Comparison of ENCODE assay signal across 1 cellular context in genomic region chr6:108562503-108562993, GRCh38.
TF ChIP-seq lines count a peak whose summit lies in the region.

No MANE protein-coding gene starts in this region.

TF ChIP-seq in K562, 482 proteins besides CTCF, POLR2A, EP300 and RAD21 (continued from another document):
- TF ChIP-seq KDM1A (IDR thresholded peaks at IDR 0.05) (peak; percentile 85 to 89), HDAC1 (IDR thresholded peaks at IDR 0.05) (peak in 1 of 2 experiments; percentile 55; a peak in 1 of 4 replicates), TBL1XR1 (IDR thresholded peaks at IDR 0.05; ENCODE audit: low read length in 2 of 2) (peak in 1 of 2 experiments; percentile 50; a peak in 3 of 4 replicates), CXXC5 (CRISPR knock-in tag; IDR thresholded peaks at IDR 0.05) (peak; percentile 79), ATF4 (CRISPR knock-in tag; IDR thresholded peaks at IDR 0.05) (peak; percentile 70; the same call in 1 of the 2 replicates), ZBTB12 (CRISPR knock-in tag; IDR thresholded peaks at IDR 0.05) (no peak), BCOR (IDR thresholded peaks at IDR 0.05) (peak; percentile 77; the same call in 1 of the 2 replicates), SIN3A (IDR thresholded peaks at IDR 0.05; ENCODE audit: borderline replicate concordance in 2 of 2, control insufficient read depth in 1 of 2, low read depth in 2 of 2, low read length in 2 of 2) (no peak), EGR1 (conservative IDR thresholded peaks at IDR 0.05) (0 out of 2 replicates have a peak, but pooled peaks have one; percentile 7)
- TF ChIP-seq, protein P1, sequence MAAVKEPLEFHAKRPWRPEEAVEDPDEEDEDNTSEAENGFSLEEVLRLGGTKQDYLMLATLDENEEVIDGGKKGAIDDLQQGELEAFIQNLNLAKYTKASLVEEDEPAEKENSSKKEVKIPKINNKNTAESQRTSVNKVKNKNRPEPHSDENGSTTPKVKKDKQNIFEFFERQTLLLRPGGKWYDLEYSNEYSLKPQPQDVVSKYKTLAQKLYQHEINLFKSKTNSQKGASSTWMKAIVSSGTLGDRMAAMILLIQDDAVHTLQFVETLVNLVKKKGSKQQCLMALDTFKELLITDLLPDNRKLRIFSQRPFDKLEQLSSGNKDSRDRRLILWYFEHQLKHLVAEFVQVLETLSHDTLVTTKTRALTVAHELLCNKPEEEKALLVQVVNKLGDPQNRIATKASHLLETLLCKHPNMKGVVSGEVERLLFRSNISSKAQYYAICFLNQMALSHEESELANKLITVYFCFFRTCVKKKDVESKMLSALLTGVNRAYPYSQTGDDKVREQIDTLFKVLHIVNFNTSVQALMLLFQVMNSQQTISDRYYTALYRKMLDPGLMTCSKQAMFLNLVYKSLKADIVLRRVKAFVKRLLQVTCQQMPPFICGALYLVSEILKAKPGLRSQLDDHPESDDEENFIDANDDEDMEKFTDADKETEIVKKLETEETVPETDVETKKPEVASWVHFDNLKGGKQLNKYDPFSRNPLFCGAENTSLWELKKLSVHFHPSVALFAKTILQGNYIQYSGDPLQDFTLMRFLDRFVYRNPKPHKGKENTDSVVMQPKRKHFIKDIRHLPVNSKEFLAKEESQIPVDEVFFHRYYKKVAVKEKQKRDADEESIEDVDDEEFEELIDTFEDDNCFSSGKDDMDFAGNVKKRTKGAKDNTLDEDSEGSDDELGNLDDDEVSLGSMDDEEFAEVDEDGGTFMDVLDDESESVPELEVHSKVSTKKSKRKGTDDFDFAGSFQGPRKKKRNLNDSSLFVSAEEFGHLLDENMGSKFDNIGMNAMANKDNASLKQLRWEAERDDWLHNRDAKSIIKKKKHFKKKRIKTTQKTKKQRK (IDR thresholded peaks at IDR 0.05; ENCODE audit: borderline replicate concordance, low read depth, low read length): no peak
- TF ChIP-seq, protein P2, sequence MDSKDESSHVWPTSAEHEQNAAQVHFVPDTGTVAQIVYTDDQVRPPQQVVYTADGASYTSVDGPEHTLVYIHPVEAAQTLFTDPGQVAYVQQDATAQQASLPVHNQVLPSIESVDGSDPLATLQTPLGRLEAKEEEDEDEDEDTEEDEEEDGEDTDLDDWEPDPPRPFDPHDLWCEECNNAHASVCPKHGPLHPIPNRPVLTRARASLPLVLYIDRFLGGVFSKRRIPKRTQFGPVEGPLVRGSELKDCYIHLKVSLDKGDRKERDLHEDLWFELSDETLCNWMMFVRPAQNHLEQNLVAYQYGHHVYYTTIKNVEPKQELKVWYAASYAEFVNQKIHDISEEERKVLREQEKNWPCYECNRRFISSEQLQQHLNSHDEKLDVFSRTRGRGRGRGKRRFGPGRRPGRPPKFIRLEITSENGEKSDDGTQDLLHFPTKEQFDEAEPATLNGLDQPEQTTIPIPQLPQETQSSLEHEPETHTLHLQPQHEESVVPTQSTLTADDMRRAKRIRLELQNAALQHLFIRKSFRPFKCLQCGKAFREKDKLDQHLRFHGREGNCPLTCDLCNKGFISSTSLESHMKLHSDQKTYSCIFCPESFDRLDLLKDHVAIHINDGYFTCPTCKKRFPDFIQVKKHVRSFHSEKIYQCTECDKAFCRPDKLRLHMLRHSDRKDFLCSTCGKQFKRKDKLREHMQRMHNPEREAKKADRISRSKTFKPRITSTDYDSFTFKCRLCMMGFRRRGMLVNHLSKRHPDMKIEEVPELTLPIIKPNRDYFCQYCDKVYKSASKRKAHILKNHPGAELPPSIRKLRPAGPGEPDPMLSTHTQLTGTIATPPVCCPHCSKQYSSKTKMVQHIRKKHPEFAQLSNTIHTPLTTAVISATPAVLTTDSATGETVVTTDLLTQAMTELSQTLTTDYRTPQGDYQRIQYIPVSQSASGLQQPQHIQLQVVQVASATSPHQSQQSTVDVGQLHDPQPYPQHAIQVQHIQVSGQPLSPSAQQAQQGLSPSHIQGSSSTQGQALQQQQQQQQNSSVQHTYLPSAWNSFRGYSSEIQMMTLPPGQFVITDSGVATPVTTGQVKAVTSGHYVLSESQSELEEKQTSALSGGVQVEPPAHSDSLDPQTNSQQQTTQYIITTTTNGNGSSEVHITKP (IDR thresholded peaks at IDR 0.05; ENCODE audit: partially characterized antibody): no peak
TF ChIP-seq in K562: peak in this region for 112.
